In the genomic region with DNA sequence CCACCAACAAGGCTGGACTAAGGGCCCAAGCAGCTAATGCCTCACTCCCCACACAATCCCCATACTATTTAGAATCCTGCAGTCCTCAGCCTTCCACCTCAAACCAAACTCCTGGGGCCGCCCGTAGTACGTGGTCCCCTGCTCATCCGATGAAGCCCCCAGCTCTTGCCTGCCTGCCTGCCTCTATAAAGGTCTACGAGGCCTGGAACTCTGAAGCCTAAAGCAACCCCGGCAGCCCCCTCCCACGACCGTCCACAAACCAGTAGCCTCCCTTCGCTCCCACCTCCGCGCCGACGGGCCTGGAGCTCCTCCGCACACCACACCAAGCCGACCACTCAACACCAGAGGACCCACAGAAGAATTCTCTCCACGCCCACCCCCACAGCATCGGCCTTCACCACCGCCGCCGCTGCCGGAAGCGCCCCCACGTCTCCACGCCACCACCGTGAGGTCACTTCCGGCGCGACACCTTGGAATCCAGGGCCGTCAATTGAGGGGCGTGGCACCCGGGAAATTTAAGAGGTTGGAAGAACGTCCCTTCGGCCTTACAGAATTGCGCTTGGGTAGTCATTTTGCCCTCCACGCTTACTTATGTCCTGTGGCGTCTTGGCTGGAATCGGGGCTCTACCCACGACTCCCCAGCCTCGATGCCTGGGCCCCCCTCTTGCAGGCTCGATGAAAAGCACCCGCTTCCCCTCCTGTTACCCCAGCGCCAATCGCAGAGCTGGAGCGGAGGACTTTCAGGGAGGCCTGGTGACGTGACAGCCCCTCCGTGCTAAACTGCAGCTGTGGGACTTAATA, we compare ENCODE assay signal across 8 cellular contexts. TPM values are rescaled to one million over a fixed set of nuclear protein-coding genes. Genes with fewer than 3 reads are reported as not detected.
A peak's percentile ranks its signal among the peaks of the same experiment; 100 is the strongest.
DNase-seq lines count a peak whose midpoint lies in the region; ATAC-seq and TF ChIP-seq lines count a peak whose summit lies in the region.

A gene with protein sequence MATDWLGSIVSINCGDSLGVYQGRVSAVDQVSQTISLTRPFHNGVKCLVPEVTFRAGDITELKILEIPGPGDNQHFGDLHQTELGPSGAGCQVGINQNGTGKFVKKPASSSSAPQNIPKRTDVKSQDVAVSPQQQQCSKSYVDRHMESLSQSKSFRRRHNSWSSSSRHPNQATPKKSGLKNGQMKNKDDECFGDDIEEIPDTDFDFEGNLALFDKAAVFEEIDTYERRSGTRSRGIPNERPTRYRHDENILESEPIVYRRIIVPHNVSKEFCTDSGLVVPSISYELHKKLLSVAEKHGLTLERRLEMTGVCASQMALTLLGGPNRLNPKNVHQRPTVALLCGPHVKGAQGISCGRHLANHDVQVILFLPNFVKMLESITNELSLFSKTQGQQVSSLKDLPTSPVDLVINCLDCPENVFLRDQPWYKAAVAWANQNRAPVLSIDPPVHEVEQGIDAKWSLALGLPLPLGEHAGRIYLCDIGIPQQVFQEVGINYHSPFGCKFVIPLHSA (minus strand): TSS at position 428 of the 801 bp plus-strand sequence. CDS start 20,900 bp downstream, outside the sequence.

- intact Hi-C loops in CD4-positive, alpha-beta T cell (cut with DNase I, micrococcal nuclease): loop anchor here in 1 of 2 experiments (2.0 to 10.0 kb wide), 5 partner anchors 31 to 509 kb away; a partner anchor contains a TSS
- intact Hi-C loops in PC-3 (cut with micrococcal nuclease): no loop called here

- WGBS in esophagus, 2 donors: 0 to 1% methylated on average over 46 of the region's 46 CpGs

- peak within 1 kb of the TSS; percentile 86 for H3K4me2 ChIP-seq in PC-3 (ENCODE audit: low read length)

- H3K36me3 ChIP-seq in PC-3 (ENCODE audit: low read depth, low read length): no peaks in the 10 kb centered on the region
- no peaks in the 10 kb centered on the region for H3K36me3 ChIP-seq in esophagus (ENCODE audit: control insufficient read depth in 2 of 2, insufficient read depth in 2 of 2, low read length in 1 of 2)
- H3K36me3 ChIP-seq in mucosa of stomach (ENCODE audit: control insufficient read depth, insufficient read depth, low read length): no peaks in the 10 kb centered on the region

- H3K4me3 ChIP-seq in PC-3 (ENCODE audit: low read length): peak within 1 kb of the TSS; percentile 93
- peak within 1 kb of the TSS; percentile 78 to 98 for H3K4me3 ChIP-seq in esophagus (ENCODE audit: low read depth in 1 of 2, low read length in 2 of 2)
- H3K4me3 ChIP-seq in mucosa of stomach (ENCODE audit: low read length): peak within 1 kb of the TSS; percentile 79

- H3K27ac ChIP-seq in CD4-positive, alpha-beta T cell (ENCODE audit: low read depth, low read length): peak within 1 kb of the TSS; percentile 83
- peak within 1 kb of the TSS; percentile 37; the same call in 1 of the 2 replicates for H3K27ac ChIP-seq in PC-3 (ENCODE audit: low read length)
- peak within 1 kb of the TSS; percentile 56 to 92 for H3K27ac ChIP-seq in esophagus (ENCODE audit: low read depth in 2 of 2, low read length in 1 of 2)

- CTCF ChIA-PET in CD4-positive, alpha-beta T cell (lab: Charles Lee): interaction anchor here (0.6 to 1.0 kb wide), 2 partner anchors 8 to 73 kb away, joined by 3 to 4 read pairs; no protein-coding TSS in a partner anchor
- CTCF ChIA-PET in PC-3 (lab: Charles Lee): no interaction called here

- no peaks in the 10 kb centered on the region for H3K9me3 ChIP-seq in CD4-positive, alpha-beta T cell (ENCODE audit: control insufficient read depth, low read length)
- H3K9me3 ChIP-seq in PC-3 (ENCODE audit: low read length) (no peaks in the 10 kb centered on the region), esophagus (ENCODE audit: control insufficient read depth in 2 of 2, insufficient read depth in 1 of 2, low read depth in 1 of 2, low read length in 1 of 2) (no peaks in the 10 kb centered on the region), mucosa of stomach (ENCODE audit: control insufficient read depth, low read length) (no peaks in the 10 kb centered on the region)

- POLR2A ChIA-PET in CD4-positive, alpha-beta T cell (lab: Charles Lee): interaction anchor here (0.6 to 1.9 kb wide), 4 partner anchors 30 to 86 kb away, joined by 3 to 8 read pairs (median 5); a partner anchor contains a TSS
- POLR2A ChIA-PET in PC-3 (lab: Charles Lee; ENCODE audit: unreplicated experiment): no interaction called here

- no peaks in the 10 kb centered on the region for H3F3A ChIP-seq in PC-3 (ENCODE audit: low read length, unreplicated experiment)

- peak within 1 kb of the TSS; percentile 98 for H3K27ac Mint-ChIP-seq in CD4-positive, alpha-beta T cell
- peak within 1 kb of the TSS; percentile 99 for H3K27ac Mint-ChIP-seq in activated T-cell treated with anti-CD3 and anti-CD28 coated beads, Interleukin-2, amount 50 U/mL, for 24 hours

- no peak for TF ChIP-seq CTCF in CD4-positive, alpha-beta T cell (IDR thresholded peaks at IDR 0.05)
- no peak for TF ChIP-seq CTCF in GM20000 (IDR thresholded peaks at IDR 0.05; ENCODE audit: extremely low read depth, missing control alignments)
- TF ChIP-seq CTCF in PC-3 (conservative IDR thresholded peaks at IDR 0.05; ENCODE audit: low read depth, low read length): no peak

- H3K79me2 ChIP-seq in PC-3 (ENCODE audit: low read length): peaks cover 52% of the 10 kb centered on the region

- no peaks in the 10 kb centered on the region for H3K9me3 Mint-ChIP-seq in CD4-positive, alpha-beta T cell
- no peaks in the 10 kb centered on the region for H3K9me3 Mint-ChIP-seq in activated T-cell treated with anti-CD3 and anti-CD28 coated beads, Interleukin-2, amount 50 U/mL, for 24 hours

- BruUV-seq in PC-3 (replicated peaks; lab: Mats Ljungman, UMichigan): TSS peak; percentile 66

- H4K20me1 ChIP-seq in PC-3 (ENCODE audit: low read length): no peaks in the 10 kb centered on the region

- H3K9ac ChIP-seq in PC-3 (ENCODE audit: low read length): peak within 1 kb of the TSS; percentile 94
- H3K9ac ChIP-seq in mucosa of stomach (ENCODE audit: low read length): peak within 1 kb of the TSS; percentile 93

- peaks cover under 1% of the 10 kb centered on the region for H3K27me3 Mint-ChIP-seq in CD4-positive, alpha-beta T cell
- H3K27me3 Mint-ChIP-seq in activated T-cell treated with anti-CD3 and anti-CD28 coated beads, Interleukin-2, amount 50 U/mL, for 24 hours: no peaks in the 10 kb centered on the region

- peaks cover 9% of the 10 kb centered on the region for H3K4me1 ChIP-seq in PC-3 (ENCODE audit: insufficient read depth, low read length)
- H3K4me1 ChIP-seq in esophagus (ENCODE audit: control insufficient read depth in 2 of 2, insufficient read depth in 2 of 2, low read length in 1 of 2): peaks cover 0 to 2% of the 10 kb centered on the region in 2 donors
- peaks cover 7% of the 10 kb centered on the region for H3K4me1 ChIP-seq in mucosa of stomach (ENCODE audit: control insufficient read depth, insufficient read depth, low read length)

- peak within 1 kb of the TSS; percentile 89 for H2AFZ ChIP-seq in PC-3 (ENCODE audit: low read length)

- peak; percentile 86 for ATAC-seq in CD4-positive, alpha-beta T cell (ENCODE audit: poor library complexity)
- ATAC-seq in PC-3: peak; percentile 95

- peaks cover 17% of the 10 kb centered on the region for H3K36me3 Mint-ChIP-seq in CD4-positive, alpha-beta T cell (ENCODE audit: low read depth)
- peaks cover 16% of the 10 kb centered on the region for H3K36me3 Mint-ChIP-seq in activated T-cell treated with anti-CD3 and anti-CD28 coated beads, Interleukin-2, amount 50 U/mL, for 24 hours (ENCODE audit: low read depth)

- H3K27me3 ChIP-seq in CD4-positive, alpha-beta T cell (ENCODE audit: control insufficient read depth, insufficient read depth, low read length): no peaks in the 10 kb centered on the region
- no peaks in the 10 kb centered on the region for H3K27me3 ChIP-seq in PC-3 (ENCODE audit: low read length)
- no peaks in the 10 kb centered on the region for H3K27me3 ChIP-seq in esophagus (ENCODE audit: control insufficient read depth in 1 of 2, insufficient read depth in 2 of 2, low read length in 2 of 2)
- no peaks in the 10 kb centered on the region for H3K27me3 ChIP-seq in mucosa of stomach (ENCODE audit: control insufficient read depth, insufficient read depth, low read length)

- H3K9me2 ChIP-seq in PC-3 (replicated peaks; ENCODE audit: low read length): no peaks in the 10 kb centered on the region

- peaks cover 44% of the 10 kb centered on the region for H3K4me1 Mint-ChIP-seq in CD4-positive, alpha-beta T cell (ENCODE audit: low read depth)
- peaks cover 40% of the 10 kb centered on the region for H3K4me1 Mint-ChIP-seq in activated T-cell treated with anti-CD3 and anti-CD28 coated beads, Interleukin-2, amount 50 U/mL, for 24 hours (ENCODE audit: low read depth)

- peak within 1 kb of the TSS; percentile 100 for H3K4me3 Mint-ChIP-seq in CD4-positive, alpha-beta T cell
- H3K4me3 Mint-ChIP-seq in activated T-cell treated with anti-CD3 and anti-CD28 coated beads, Interleukin-2, amount 50 U/mL, for 24 hours: peak within 1 kb of the TSS; percentile 99

- DNase-seq in CD4-positive, alpha-beta T cell: peak; percentile 70 to 85 (median 80)
- DNase-seq in GM20000 (ENCODE audit: low spot score) (peak; percentile 89), HuH-7.5 (ENCODE audit: low spot score) (peak; percentile 77), PC-3 (peak; percentile 85)
- DNase-seq in activated T-cell treated with anti-CD3 and anti-CD28 coated beads, Interleukin-2, amount 50 U/mL, for 24 hours: peak; percentile 89
- DNase-seq in stimulated activated CD8-positive, alpha-beta memory T cell treated with anti-CD3 and anti-CD28 coated beads, Interleukin-4, amount 100 ng/mL, for 48 hours: peak; percentile 94

RNA-seq across cellular contexts. Expression of the gene that starts here (rescaled TPM):
- 10 to 100 TPM; 11.0 to 11.1 TPM for total RNA-seq in CD4-positive, alpha-beta T cell
- total RNA-seq in PC-3 (2014; rRNA removed): 9.9 and 15.6 TPM in 2 replicates
- 10 to 100 TPM; 12.2 to 14.5 TPM for polyA plus RNA-seq in esophagus

Comparison
In these comparisons a context has a peak if more than half of its experiments do, and no peak if none do; other contexts are left out.
1. Peak in every context shown above with its lines: DNase-seq, ATAC-seq, H3K4me3 ChIP-seq and H3K27ac ChIP-seq.